8 cellular contexts compared by ENCODE assay signal in genomic region chr20:63640686-63641085, GRCh38. TPM values are rescaled to one million over a fixed set of nuclear protein-coding genes. Genes with fewer than 3 reads are reported as not detected.
A peak's percentile ranks its signal among the peaks of the same experiment; 100 is the strongest.
DNase-seq lines count a peak whose midpoint lies in the region; ATAC-seq, FAIRE-seq and TF ChIP-seq lines count a peak whose summit lies in the region.
"Not testable (repeated sequence)": the region's sequence is repeated elsewhere in the genome, so short reads cannot be mapped to it uniquely, and the experiment has no call there.

No MANE protein-coding gene starts in this region.

- WGBS in sigmoid colon, 2 donors, result 28 to 48% methylated on average over 17 of the region's 17 CpGs
- 64% methylated on average over 14 of the region's 17 CpGs; no CpG with 5 or more reads in 1 of the 2 donors for WGBS in tibial nerve, 2 donors

- not testable (repeated sequence) for H3K27me3 Mint-ChIP-seq in CD4-positive, CD25-positive, alpha-beta regulatory T cell; T-helper 17 cell; activated T-cell treated with anti-CD3 and anti-CD28 coated beads, Interleukin-2, amount 50 U/mL, for 4 hours (ENCODE audit: low read depth)

- not testable (repeated sequence) for H3K9me3 ChIP-seq in CD4-positive, CD25-positive, alpha-beta regulatory T cell (ENCODE audit: control insufficient read depth in 2 of 2, low read length in 2 of 2); T-helper 17 cell (ENCODE audit: control insufficient read depth, low read length, poor library complexity, severe bottlenecking); breast epithelium; kidney (ENCODE audit: control insufficient read depth in 1 of 2, low read length in 2 of 2); sigmoid colon; tibial nerve

- ATAC-seq in CD4-positive, CD25-positive, alpha-beta regulatory T cell (ENCODE audit: low read depth in 2 of 2); T-helper 17 cell; activated T-cell treated with anti-CD3 and anti-CD28 coated beads, Interleukin-2, amount 50 U/mL, for 4 hours: not testable (repeated sequence)
- peak; percentile 12 for ATAC-seq in HG03354 (IDR thresholded peaks at IDR 0.05; ENCODE audit: poor library complexity, severe bottlenecking, unreplicated experiment)

- not testable (repeated sequence) for TF ChIP-seq CTCF in breast epithelium (IDR thresholded peaks at IDR 0.05); kidney (IDR thresholded peaks at IDR 0.05; ENCODE audit: borderline replicate concordance, extremely low read depth, insufficient read depth); sigmoid colon (IDR thresholded peaks at IDR 0.05); tibial nerve (IDR thresholded peaks at IDR 0.05)

- H3K4me1 ChIP-seq in CD4-positive, CD25-positive, alpha-beta regulatory T cell (ENCODE audit: control insufficient read depth, insufficient read depth, low read length, poor library complexity, severe bottlenecking), result peaks cover 53% of the 10 kb centered on the region
- H3K4me1 ChIP-seq in breast epithelium; kidney (ENCODE audit: control insufficient read depth in 1 of 2, insufficient read depth in 1 of 2, low read depth in 1 of 2, low read length in 2 of 2): not testable (repeated sequence)
- peaks cover 0 to 15% (median 10%) of the 10 kb centered on the region in 4 donors for H3K4me1 ChIP-seq in sigmoid colon
- H3K4me1 ChIP-seq in tibial nerve, result peaks cover 0 to 18% (median 6%) of the 10 kb centered on the region in 4 donors

- peaks cover 11% of the 10 kb centered on the region for H3K36me3 Mint-ChIP-seq in CD4-positive, CD25-positive, alpha-beta regulatory T cell
- not testable (repeated sequence) for H3K36me3 Mint-ChIP-seq in T-helper 17 cell (ENCODE audit: low read depth); activated T-cell treated with anti-CD3 and anti-CD28 coated beads, Interleukin-2, amount 50 U/mL, for 4 hours (ENCODE audit: insufficient read depth)

- H3K4me3 ChIP-seq in CD4-positive, CD25-positive, alpha-beta regulatory T cell (ENCODE audit: low read depth, low read length), result peak overlapping the region; percentile 7
- H3K4me3 ChIP-seq in breast epithelium (peak overlapping the region; percentile 23 to 51 (median 48)), sigmoid colon (peak overlapping the region in 3 of 4 donors; percentile 9 to 17 (median 11)), tibial nerve (peak overlapping the region in 3 of 4 donors; percentile 34 to 73 (median 40))
- H3K4me3 ChIP-seq in kidney (ENCODE audit: low read length in 2 of 2), result not testable (repeated sequence)

- peak overlapping the region in 2 of 3 donors; percentile 60 to 100 for H3K27ac Mint-ChIP-seq in CD4-positive, CD25-positive, alpha-beta regulatory T cell
- peak overlapping the region; percentile 99 for H3K27ac Mint-ChIP-seq in T-helper 17 cell

- TF ChIP-seq POLR2A in breast epithelium (IDR thresholded peaks at IDR 0.05); sigmoid colon (IDR thresholded peaks at IDR 0.05); tibial nerve (IDR thresholded peaks at IDR 0.05): not testable (repeated sequence)

- intact Hi-C loops in breast epithelium (cut with DNase I; ENCODE audit: low total_unique reads); kidney (cut with DNase I); sigmoid colon (cut with DNase I): not testable (repeated sequence)

- TF ChIP-seq EP300 in sigmoid colon (IDR thresholded peaks at IDR 0.05); tibial nerve (IDR thresholded peaks at IDR 0.05): not testable (repeated sequence)

- H3K27ac ChIP-seq in CD4-positive, CD25-positive, alpha-beta regulatory T cell (ENCODE audit: insufficient read depth, low read length, poor library complexity, severe bottlenecking), result peak overlapping the region; percentile 94
- H3K27ac ChIP-seq in breast epithelium (peak overlapping the region in 1 of 2 donors; percentile 7), sigmoid colon (peak overlapping the region in 1 of 4 donors; percentile 17), tibial nerve (peak overlapping the region in 2 of 4 donors; percentile 17 to 91)
- not testable (repeated sequence) for H3K27ac ChIP-seq in kidney (ENCODE audit: low read depth in 2 of 2, low read length in 2 of 2)

- not testable (repeated sequence) for H3K36me3 ChIP-seq in CD4-positive, CD25-positive, alpha-beta regulatory T cell (ENCODE audit: control insufficient read depth, insufficient read depth, low read length); breast epithelium; kidney (ENCODE audit: control insufficient read depth in 1 of 2, insufficient read depth in 2 of 2, low read length in 2 of 2); sigmoid colon; tibial nerve

- not testable (repeated sequence) for H3K9me3 Mint-ChIP-seq in CD4-positive, CD25-positive, alpha-beta regulatory T cell; activated T-cell treated with anti-CD3 and anti-CD28 coated beads, Interleukin-2, amount 50 U/mL, for 4 hours

- not testable (repeated sequence) for H3K9ac ChIP-seq in kidney (ENCODE audit: low read length in 2 of 2)

- H3K27me3 ChIP-seq in CD4-positive, CD25-positive, alpha-beta regulatory T cell (ENCODE audit: control insufficient read depth, insufficient read depth, low read length); breast epithelium; sigmoid colon; tibial nerve: not testable (repeated sequence)

- peaks cover 2 to 39% (median 20%) of the 10 kb centered on the region in 4 donors for H3K4me1 Mint-ChIP-seq in CD4-positive, CD25-positive, alpha-beta regulatory T cell
- peaks cover 29% of the 10 kb centered on the region for H3K4me1 Mint-ChIP-seq in T-helper 17 cell
- H3K4me1 Mint-ChIP-seq in activated T-cell treated with anti-CD3 and anti-CD28 coated beads, Interleukin-2, amount 50 U/mL, for 4 hours (ENCODE audit: low read depth), result peaks cover 38% of the 10 kb centered on the region

- H3K4me3 Mint-ChIP-seq in CD4-positive, CD25-positive, alpha-beta regulatory T cell, result peak overlapping the region; percentile 95 to 98 (median 96)
- peak overlapping the region; percentile 90 for H3K4me3 Mint-ChIP-seq in T-helper 17 cell
- H3K4me3 Mint-ChIP-seq in activated T-cell treated with anti-CD3 and anti-CD28 coated beads, Interleukin-2, amount 50 U/mL, for 4 hours, result peak overlapping the region; percentile 84

- not testable (repeated sequence) for FAIRE-seq in kidney (lab: Jason Lieb, UNC)

- peak in 1 of 3 donors; percentile 48 for DNase-seq in CD4-positive, CD25-positive, alpha-beta regulatory T cell
- DNase-seq in T-helper 17 cell; activated T-cell treated with anti-CD3 and anti-CD28 coated beads, Interleukin-2, amount 50 U/mL, for 4 hours; breast epithelium (ENCODE audit: low spot score in 2 of 2); sigmoid colon; tibial nerve (ENCODE audit: low spot score in 2 of 2): not testable (repeated sequence)
- peak; percentile 85 for DNase-seq in kidney

RNA-seq across cellular contexts. Expression of gene STMN3, which starts 12.5 kb away (rescaled TPM):
- total RNA-seq in CD4-positive, CD25-positive, alpha-beta regulatory T cell, result 64.6 TPM
- 10 to 100 TPM; 11.7 to 13.5 (median 12.5) TPM for polyA plus RNA-seq in CD4-positive, CD25-positive, alpha-beta regulatory T cell
- 10 to 100 TPM; 51.0 to 67.4 TPM for total RNA-seq in T-helper 17 cell
- total RNA-seq in activated T-cell treated with anti-CD3 and anti-CD28 coated beads, Interleukin-2, amount 50 U/mL, for 4 hours, result 10 to 100 TPM; 11.4 to 16.2 (median 12.4) TPM
- 10 to 100 TPM; 11.8 to 19.6 (median 17.7) TPM for total RNA-seq in breast epithelium
- total RNA-seq in kidney, result 84.9 TPM
- 20.6 TPM for polyA plus RNA-seq in kidney (ENCODE audit: insufficient read depth, low read depth, low replicate concordance)
- 10 to 100 TPM; 14.6 to 22.1 (median 20.1) TPM for total RNA-seq in sigmoid colon
- 10 to 100 TPM in 1 of 3 donors, 1 to 10 TPM in 2; 1.8 to 25.2 (median 6.6) TPM for polyA plus RNA-seq in sigmoid colon
- 10 to 100 TPM; 12.3 to 26.4 (median 15.5) TPM for total RNA-seq in tibial nerve

RNA-seq across cellular contexts. Expression of gene GMEB2, which starts 13.8 kb away (rescaled TPM):
- 21.9 TPM for total RNA-seq in CD4-positive, CD25-positive, alpha-beta regulatory T cell
- polyA plus RNA-seq in CD4-positive, CD25-positive, alpha-beta regulatory T cell, result 10 to 100 TPM in 2 of 4 donors, 1 to 10 TPM in 2; 8.3 to 10.5 (median 9.4) TPM
- 10 to 100 TPM; 17.3 to 21.0 TPM for total RNA-seq in T-helper 17 cell
- total RNA-seq in activated T-cell treated with anti-CD3 and anti-CD28 coated beads, Interleukin-2, amount 50 U/mL, for 4 hours, result 10 to 100 TPM; 14.6 to 16.1 (median 15.1) TPM
- 10 to 100 TPM in 2 of 3 donors, 1 to 10 TPM in 1; 6.6 to 11.0 (median 10.2) TPM for total RNA-seq in breast epithelium
- total RNA-seq in kidney, result 13.4 TPM
- 6.1 TPM for polyA plus RNA-seq in kidney (ENCODE audit: insufficient read depth, low read depth, low replicate concordance)
- total RNA-seq in sigmoid colon, result 1 to 10 TPM; 6.2 to 8.2 (median 8.0) TPM
- 10 to 100 TPM in 1 of 3 donors, 1 to 10 TPM in 2; 6.0 to 15.1 (median 7.4) TPM for polyA plus RNA-seq in sigmoid colon
- 10 to 100 TPM; 12.5 to 14.7 (median 13.7) TPM for total RNA-seq in tibial nerve

RNA-seq across cellular contexts. Expression of gene RTEL1, which starts 17.4 kb away (rescaled TPM):
- total RNA-seq in CD4-positive, CD25-positive, alpha-beta regulatory T cell, result 38.3 TPM
- polyA plus RNA-seq in CD4-positive, CD25-positive, alpha-beta regulatory T cell, result 1 to 10 TPM; 1.8 to 3.7 (median 2.7) TPM
- 10 to 100 TPM; 30.7 to 35.0 TPM for total RNA-seq in T-helper 17 cell
- total RNA-seq in activated T-cell treated with anti-CD3 and anti-CD28 coated beads, Interleukin-2, amount 50 U/mL, for 4 hours, result 10 to 100 TPM; 50.6 to 67.7 (median 62.3) TPM
- total RNA-seq in breast epithelium, result 10 to 100 TPM; 12.5 to 22.3 (median 15.1) TPM
- total RNA-seq in kidney, result 37.7 TPM
- polyA plus RNA-seq in kidney (ENCODE audit: insufficient read depth, low read depth, low replicate concordance), result 5.3 TPM
- 10 to 100 TPM; 19.6 to 44.3 (median 31.4) TPM for total RNA-seq in sigmoid colon
- polyA plus RNA-seq in sigmoid colon, result 10 to 100 TPM in 1 of 3 donors, 1 to 10 TPM in 2; 3.6 to 22.4 (median 9.0) TPM
- total RNA-seq in tibial nerve, result 10 to 100 TPM; 28.2 to 62.4 (median 46.7) TPM

RNA-seq across cellular contexts. Expression of gene TNFRSF6B, which starts 55.8 kb away (rescaled TPM):
- total RNA-seq in CD4-positive, CD25-positive, alpha-beta regulatory T cell, result not detected
- polyA plus RNA-seq in CD4-positive, CD25-positive, alpha-beta regulatory T cell, result not detected
- total RNA-seq in T-helper 17 cell (not detected), breast epithelium (10 to 100 TPM in 1 of 3 donors, 1 to 10 TPM in 2; 2.8 to 40.0 (median 7.4) TPM), kidney (64.5 TPM), sigmoid colon (10 to 100 TPM in 1 of 4 donors, 1 to 10 TPM in 3; 1.8 to 45.5 (median 4.2) TPM), tibial nerve (10 to 100 TPM in 3 of 4 donors, 1 to 10 TPM in 1; 8.0 to 61.2 (median 35.9) TPM)
- under 1 TPM in 1 of 3 donors, not detected in 2; 0.47 TPM for total RNA-seq in activated T-cell treated with anti-CD3 and anti-CD28 coated beads, Interleukin-2, amount 50 U/mL, for 4 hours
- polyA plus RNA-seq in kidney (ENCODE audit: insufficient read depth, low read depth, low replicate concordance) (2.4 TPM), sigmoid colon (100 to 1,000 TPM in 1 of 3 donors, 1 to 10 TPM in 2; 1.2 to 186 (median 4.8) TPM)
